ENCODE assay signal across 28 cellular contexts in the genomic region with DNA sequence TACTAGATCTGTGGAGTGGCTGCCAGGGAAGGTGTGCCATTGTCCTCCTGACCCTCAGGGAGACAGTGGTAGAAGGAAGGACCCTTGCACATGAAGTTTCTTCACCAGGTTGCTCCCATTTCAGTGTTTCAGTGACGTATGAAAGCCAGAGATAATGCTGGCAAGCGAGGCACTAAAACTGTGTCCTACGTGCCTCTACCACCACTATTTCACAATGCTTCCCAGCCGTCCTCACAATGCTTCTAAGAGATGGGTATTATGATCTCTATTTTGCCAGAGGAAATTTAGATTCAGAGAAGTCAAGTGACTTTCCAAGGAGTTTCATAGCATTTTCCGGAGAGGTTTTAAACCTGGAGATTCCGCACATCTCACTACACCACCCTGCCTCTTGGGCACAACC. TPM values are rescaled to one million over a fixed set of nuclear protein-coding genes. Genes with fewer than 3 reads are reported as not detected.
A peak's percentile ranks its signal among the peaks of the same experiment; 100 is the strongest.
DNase-seq lines count a peak whose midpoint lies in the region; ATAC-seq, FAIRE-seq and TF ChIP-seq lines count a peak whose summit lies in the region.
"Had no signal": no experiment of that assay in that cellular context is flagged by ENCODE, and none has a peak within 500 bp of the region (broad histone marks: within the 10 kb centered on the region; RNA-seq: fewer than 3 reads in every experiment).

No MANE protein-coding gene starts in this region.

- peak overlapping the region; percentile 67 for H2BK20ac ChIP-seq in IMR-90 (ENCODE audit: low read depth, low read length)

- peak overlapping the region; percentile 73 for H2BK5ac ChIP-seq in IMR-90 (ENCODE audit: low read depth, low read length, poor library complexity, severe bottlenecking)
- H2BK5ac ChIP-seq in trophoblast cell (ENCODE audit: low read depth, low read length, poor library complexity): no peak overlapping the region

- no TSS peak for BruUV-seq in IMR-90 (replicated peaks; lab: Mats Ljungman, UMichigan)
- BruUV-seq in endothelial cell of umbilical vein (replicated peaks; lab: Mats Ljungman, UMichigan): no TSS peak

- no peaks in the 10 kb centered on the region for H3K9me3 Mint-ChIP-seq in activated CD4-positive, alpha-beta memory T cell treated with anti-CD3 and anti-CD28 coated beads for 36 hours
- H3K9me3 Mint-ChIP-seq: CD8-positive, alpha-beta memory T cell had no signal

- H3K9me1 ChIP-seq in IMR-90 (ENCODE audit: insufficient read depth, low read length): peaks cover 14% of the 10 kb centered on the region
- H3K9me1 ChIP-seq in endothelial cell of umbilical vein (replicated peaks; ENCODE audit: control insufficient read depth, extremely low read depth, insufficient read depth, low read length): no peaks in the 10 kb centered on the region

- no peak overlapping the region for H2AK9ac ChIP-seq in IMR-90 (replicated peaks; ENCODE audit: low read depth, low read length, poor library complexity)

- WGBS in IMR-90 (ENCODE audit: extremely low coverage in 2 of 2, insufficient read length in 1 of 2), 2 experiments: no CpG with 5 or more reads among the region's 6 CpGs
- WGBS in trophoblast cell (ENCODE audit: extremely low coverage, insufficient coverage, insufficient read length): no CpG with 5 or more reads among the region's 6 CpGs

- intact Hi-C loops in IMR-90 (cut with micrococcal nuclease): no loop called here
- intact Hi-C loops in endothelial cell of umbilical vein (cut with micrococcal nuclease): no loop called here
- intact Hi-C loops in activated CD4-positive, alpha-beta memory T cell treated with anti-CD3 and anti-CD28 coated beads for 36 hours (cut with micrococcal nuclease): no loop called here

- ATAC-seq in IMR-90 (ENCODE audit: low read depth) (no peak), HG02852 (IDR thresholded peaks at IDR 0.05; ENCODE audit: unreplicated experiment) (no peak), GM18909 (IDR thresholded peaks at IDR 0.05; ENCODE audit: poor library complexity, unreplicated experiment) (no peak), GM21526 (IDR thresholded peaks at IDR 0.05; ENCODE audit: low FRiP score, unreplicated experiment) (no peak)
- ATAC-seq: Right ventricle myocardium inferior had no signal

- no peak overlapping the region for H2AFZ ChIP-seq in IMR-90 (replicated peaks; ENCODE audit: low read length, poor library complexity)
- no peak overlapping the region for H2AFZ ChIP-seq in endothelial cell of umbilical vein (ENCODE audit: low read depth, low read length)
- H2AFZ ChIP-seq in trophoblast cell (ENCODE audit: insufficient read depth, low read length, poor library complexity): no peak overlapping the region
- H2AFZ ChIP-seq: PC-9 had no signal

- H3K9ac ChIP-seq in IMR-90 (ENCODE audit: low read depth, low read length) (no peak overlapping the region), endothelial cell of umbilical vein (replicated peaks; ENCODE audit: extremely low read depth, insufficient read depth, low read length) (no peak overlapping the region), trophoblast cell (ENCODE audit: low read length) (no peak overlapping the region)

- dilution Hi-C loops in IMR-90 (cut with HindIII; ENCODE audit: low sequenced_read_pairs, unreplicated experiment): no loop called here
- dilution Hi-C loops in endothelial cell of umbilical vein (cut with MboI; ENCODE audit: extremely low pct_ligation_motif_present, low sequenced_read_pairs): no loop called here

- no peak overlapping the region for H3K18ac ChIP-seq in IMR-90 (ENCODE audit: low read depth, low read length)
- no peak overlapping the region for H3K18ac ChIP-seq in trophoblast cell (ENCODE audit: low read length)

- H3K4me3 ChIP-seq in IMR-90 (ENCODE audit: insufficient read depth, low read depth, low read length) (no peak overlapping the region), endothelial cell of umbilical vein (replicated peaks in 1 of 3; ENCODE audit: insufficient read depth in 1 of 3, low read depth in 1 of 3, low read length in 3 of 3) (no peak overlapping the region), trophoblast cell (ENCODE audit: low read depth, low read length) (no peak overlapping the region)
- H3K4me3 ChIP-seq: PC-9, SJCRH30 had no signal

- no peaks in the 10 kb centered on the region for H3K9me3 ChIP-seq in IMR-90 (ENCODE audit: control insufficient read depth, insufficient read depth, low read length)
- H3K9me3 ChIP-seq in endothelial cell of umbilical vein (replicated peaks; ENCODE audit: control insufficient read depth, insufficient read depth, low read length): no peaks in the 10 kb centered on the region
- H3K9me3 ChIP-seq in trophoblast cell (ENCODE audit: insufficient read depth, low read depth, low read length): no peaks in the 10 kb centered on the region
- H3K9me3 ChIP-seq: BE2C, SJCRH30 had no signal

- H3K56ac ChIP-seq in IMR-90 (ENCODE audit: extremely low read depth, insufficient read depth, low read length): no peak overlapping the region

- H3K4me2 ChIP-seq in IMR-90 (ENCODE audit: low read depth, low read length): no peak overlapping the region
- H3K4me2 ChIP-seq in endothelial cell of umbilical vein (ENCODE audit: insufficient read depth, low read length): no peak overlapping the region
- H3K4me2 ChIP-seq in trophoblast cell (ENCODE audit: low read length): no peak overlapping the region
- H3K4me2 ChIP-seq: PC-9 had no signal

- POLR2A ChIA-PET in IMR-90 (lab: Charles Lee; ENCODE audit: unreplicated experiment): no interaction called here
- POLR2A ChIA-PET in endothelial cell of umbilical vein (lab: Charles Lee): no interaction called here
- POLR2A ChIA-PET in activated CD4-positive, alpha-beta memory T cell treated with anti-CD3 and anti-CD28 coated beads for 36 hours (lab: Charles Lee): no interaction called here

- H3K14ac ChIP-seq in IMR-90 (replicated peaks; ENCODE audit: low read depth, low read length) (0 out of 2 replicates have a peak overlapping the region, but pooled peaks have one; percentile 22), trophoblast cell (ENCODE audit: low read length) (no peak overlapping the region)

- H2BK12ac ChIP-seq in trophoblast cell (ENCODE audit: low read length): no peak overlapping the region

- H3K27ac Mint-ChIP-seq in activated CD4-positive, alpha-beta memory T cell treated with anti-CD3 and anti-CD28 coated beads for 36 hours: no peak overlapping the region
- H3K27ac Mint-ChIP-seq: CD8-positive, alpha-beta memory T cell; H9 had no signal

- H3K79me1 ChIP-seq in IMR-90 (ENCODE audit: low read depth in 1 of 2, low read length in 2 of 2) (peaks cover 0 to 3% of the 10 kb centered on the region in 2 experiments; a peak in 2 of 4 replicates), trophoblast cell (ENCODE audit: low read length) (no peaks in the 10 kb centered on the region)

- in situ Hi-C loops in IMR-90 (cut with MboI; ENCODE audit: low sequenced_read_pairs): no loop called here

- H2AK5ac ChIP-seq in IMR-90 (ENCODE audit: low read depth, low read length): peak overlapping the region; percentile 92
- no peak overlapping the region for H2AK5ac ChIP-seq in trophoblast cell (ENCODE audit: low read length)

- no peak for FAIRE-seq in endothelial cell of umbilical vein (lab: Jason Lieb, UNC)
- FAIRE-seq: GM12891, GM19239 had no signal

- H3K79me2 ChIP-seq in endothelial cell of umbilical vein (ENCODE audit: control insufficient read depth, insufficient read depth, low read length) (no peaks in the 10 kb centered on the region), trophoblast cell (ENCODE audit: control insufficient read depth, insufficient read depth, low read length, poor library complexity) (no peaks in the 10 kb centered on the region)

- H3K4me1 Mint-ChIP-seq in activated CD4-positive, alpha-beta memory T cell treated with anti-CD3 and anti-CD28 coated beads for 36 hours (ENCODE audit: low read depth): no peaks in the 10 kb centered on the region
- H3K4me1 Mint-ChIP-seq: CD8-positive, alpha-beta memory T cell; H9 had no signal

- DNase-seq in IMR-90 (no peak), endothelial cell of umbilical vein (ENCODE audit: low read depth, low spot score) (no peak), trophoblast cell (peak; percentile 49 to 75)
- DNase-seq in activated CD4-positive, alpha-beta memory T cell treated with anti-CD3 and anti-CD28 coated beads for 36 hours: no peak
- DNase-seq: BE2C; Calu3; CD8-positive, alpha-beta memory T cell; DMS79 treated with DMSO at 0.1 percent for 48 hours; GF-D8; H9; NCI-H1048; NCI-H1417; NCI-H1694 treated with DMSO at 0.1 percent for 48 hours; NCI-H2081; NCI-H2227 treated with DMSO at 0.1 percent for 48 hours; NCI-H526 treated with DMSO at 0.1 percent for 48 hours; PC-9; SJCRH30 had no signal

- H3K27me3 ChIP-seq in IMR-90 (ENCODE audit: control insufficient read depth, insufficient read depth, low read length) (no peaks in the 10 kb centered on the region), endothelial cell of umbilical vein (ENCODE audit: control insufficient read depth in 2 of 2, insufficient read depth in 2 of 2, low read length in 2 of 2) (no peaks in the 10 kb centered on the region), trophoblast cell (ENCODE audit: insufficient read depth, low read length) (no peaks in the 10 kb centered on the region)
- H3K27me3 ChIP-seq: BE2C, SJCRH30 had no signal

- H4K8ac ChIP-seq in IMR-90 (ENCODE audit: low read depth in 2 of 2, low read length in 2 of 2): peak overlapping the region; percentile 56 to 91; a peak in 3 of 4 replicates
- H4K8ac ChIP-seq in trophoblast cell (ENCODE audit: low read depth, low read length): no peak overlapping the region

- peak overlapping the region; percentile 82 for H3K4ac ChIP-seq in IMR-90 (ENCODE audit: low read depth, low read length)
- H3K4ac ChIP-seq in trophoblast cell (ENCODE audit: low read depth, low read length): no peak overlapping the region

- no peak overlapping the region for H4K12ac ChIP-seq in trophoblast cell (ENCODE audit: low read depth, low read length)

- H4K91ac ChIP-seq in IMR-90 (ENCODE audit: insufficient read depth, low read depth, low read length) (peak overlapping the region; percentile 61), trophoblast cell (ENCODE audit: low read depth, low read length) (no peak overlapping the region)

- CTCF ChIA-PET in IMR-90 (lab: Yijun Ruan, JAX): no interaction called here
- CTCF ChIA-PET in endothelial cell of umbilical vein (lab: Charles Lee): no interaction called here
- CTCF ChIA-PET in activated CD4-positive, alpha-beta memory T cell treated with anti-CD3 and anti-CD28 coated beads for 36 hours (lab: Charles Lee): no interaction called here

- TF ChIP-seq RAD21 in IMR-90 (IDR thresholded peaks at IDR 0.05; ENCODE audit: low read length): no peak

- H3K36me3 ChIP-seq in IMR-90 (ENCODE audit: control insufficient read depth, insufficient read depth, low read length) (no peaks in the 10 kb centered on the region), endothelial cell of umbilical vein (ENCODE audit: control insufficient read depth in 2 of 2, extremely low read depth in 1 of 2, insufficient read depth in 2 of 2, low read length in 2 of 2) (no peaks in the 10 kb centered on the region), trophoblast cell (ENCODE audit: control insufficient read depth in 1 of 2, insufficient read depth in 2 of 2, low read length in 2 of 2) (no peaks in the 10 kb centered on the region)
- H3K36me3 ChIP-seq: BE2C, SJCRH30 had no signal

- H4K20me1 ChIP-seq in IMR-90 (ENCODE audit: insufficient read depth, low read length) (no peaks in the 10 kb centered on the region), endothelial cell of umbilical vein (replicated peaks; ENCODE audit: control insufficient read depth, extremely low read depth, insufficient read depth, low read length) (no peaks in the 10 kb centered on the region)

- TF ChIP-seq POLR2A in IMR-90 (IDR thresholded peaks at IDR 0.05; ENCODE audit: low read depth, low read length): no peak
- TF ChIP-seq POLR2A in endothelial cell of umbilical vein (IDR thresholded peaks at IDR 0.05; ENCODE audit: low read depth, low read length): no peak

- peak overlapping the region; percentile 97 for H4K5ac ChIP-seq in IMR-90 (ENCODE audit: low read depth, low read length)

- peak overlapping the region; percentile 35 for H2BK15ac ChIP-seq in IMR-90 (ENCODE audit: low read depth, low read length)

- H3K23ac ChIP-seq in IMR-90 (ENCODE audit: low read depth, low read length): no peak overlapping the region
- no peak overlapping the region for H3K23ac ChIP-seq in trophoblast cell (ENCODE audit: low read length)

- peaks cover 14% of the 10 kb centered on the region for H3K4me1 ChIP-seq in IMR-90 (ENCODE audit: control insufficient read depth, insufficient read depth, low read length)
- H3K4me1 ChIP-seq in endothelial cell of umbilical vein (ENCODE audit: control insufficient read depth, extremely low read depth, insufficient read depth, low read length): peaks cover 63% of the 10 kb centered on the region
- H3K4me1 ChIP-seq in trophoblast cell (ENCODE audit: control insufficient read depth in 1 of 2, insufficient read depth in 2 of 2, low read length in 2 of 2): peaks cover 0 to 3% of the 10 kb centered on the region in 2 experiments
- H3K4me1 ChIP-seq: SJCRH30 had no signal

- TF ChIP-seq CTCF in IMR-90 (conservative IDR thresholded peaks at IDR 0.05; ENCODE audit: low read depth, low read length): no peak
- no peak for TF ChIP-seq CTCF in endothelial cell of umbilical vein (IDR thresholded peaks at IDR 0.05; ENCODE audit: extremely low read depth in 1 of 2, insufficient read depth in 1 of 2, low read depth in 1 of 2, low read length in 2 of 2)

- H3K4me3 Mint-ChIP-seq in activated CD4-positive, alpha-beta memory T cell treated with anti-CD3 and anti-CD28 coated beads for 36 hours: no peak overlapping the region
- H3K4me3 Mint-ChIP-seq: CD14-positive monocyte; CD8-positive, alpha-beta memory T cell; H9 had no signal

- H2BK120ac ChIP-seq in IMR-90 (ENCODE audit: low read depth, low read length) (peak overlapping the region; percentile 85), trophoblast cell (ENCODE audit: insufficient read depth, low read length, poor library complexity) (no peak overlapping the region)

- no peaks in the 10 kb centered on the region for H3K27me3 Mint-ChIP-seq in activated CD4-positive, alpha-beta memory T cell treated with anti-CD3 and anti-CD28 coated beads for 36 hours
- H3K27me3 Mint-ChIP-seq: CD8-positive, alpha-beta memory T cell had no signal

- no peaks in the 10 kb centered on the region for H3K36me3 Mint-ChIP-seq in activated CD4-positive, alpha-beta memory T cell treated with anti-CD3 and anti-CD28 coated beads for 36 hours
- H3K36me3 Mint-ChIP-seq: CD14-positive monocyte; CD8-positive, alpha-beta memory T cell had no signal

- no peak overlapping the region for H3K27ac ChIP-seq in IMR-90 (ENCODE audit: insufficient read depth, low read length)
- peak overlapping the region; percentile 65 for H3K27ac ChIP-seq in endothelial cell of umbilical vein (ENCODE audit: insufficient read depth, low read depth, low read length)
- H3K27ac ChIP-seq in trophoblast cell (ENCODE audit: low read depth, low read length): no peak overlapping the region
- H3K27ac ChIP-seq: PC-9, SJCRH30 had no signal

RNA-seq across cellular contexts. Expression of gene RNF7, which starts 28.0 kb away (rescaled TPM):
- total RNA-seq in IMR-90 (2012; rRNA removed) (111 and 149 TPM in 2 replicates), endothelial cell of umbilical vein (121 and 136 TPM in 2 replicates)
- polyA plus RNA-seq in IMR-90 (2012; rRNA removed) (70.5 and 98.7 TPM in 2 replicates), endothelial cell of umbilical vein (89.5 and 120 TPM in 2 replicates)
- polyA plus RNA-seq in IMR-90 (2012; cell fraction: cytosol; rRNA removed): 119 and 155 TPM in 2 replicates
- polyA plus RNA-seq in IMR-90 (2012; cell fraction: nucleus; rRNA removed; ENCODE audit: low replicate concordance): 33.0 and 66.1 TPM in 2 replicates
- 143 and 148 TPM in 2 replicates for polyA plus RNA-seq in endothelial cell of umbilical vein (2011; cell fraction: cytosol; rRNA removed)
- polyA plus RNA-seq in endothelial cell of umbilical vein (2011; cell fraction: nucleus; rRNA removed): 34.5 and 41.4 TPM in 2 replicates
- polyA plus RNA-seq in endothelial cell of umbilical vein (2012): 90.3 and 101 TPM in 2 replicates
- polyA minus RNA-seq in endothelial cell of umbilical vein: 23.6 and 29.2 TPM in 2 replicates
- polyA minus RNA-seq in endothelial cell of umbilical vein (2011; cell fraction: cytosol; rRNA and poly(A)+ RNA removed): 18.6 TPM
- polyA minus RNA-seq in endothelial cell of umbilical vein (2011; cell fraction: nucleus; rRNA and poly(A)+ RNA removed): 13.6 and 13.8 TPM in 2 replicates
- polyA plus RNA-seq in trophoblast cell (2013): 118 and 122 TPM in 2 replicates
- 10 to 100 TPM; 54.0 to 58.9 TPM for total RNA-seq in activated CD4-positive, alpha-beta memory T cell treated with anti-CD3 and anti-CD28 coated beads for 36 hours

RNA-seq across cellular contexts. Expression of gene GRK7, which starts 53.1 kb away (rescaled TPM):
- not detected in 2 replicates for total RNA-seq in IMR-90 (2012; rRNA removed)
- not detected in 2 replicates for polyA plus RNA-seq in IMR-90 (2012; rRNA removed)
- polyA plus RNA-seq in IMR-90 (2012; cell fraction: cytosol; rRNA removed): not detected in 2 replicates
- 0.01 TPM in 1 of 2 replicates, not detected in the other for polyA plus RNA-seq in IMR-90 (2012; cell fraction: nucleus; rRNA removed; ENCODE audit: low replicate concordance)
- total RNA-seq in endothelial cell of umbilical vein: not detected in 2 replicates
- not detected in 2 replicates for polyA plus RNA-seq in endothelial cell of umbilical vein
- not detected in 2 replicates for polyA plus RNA-seq in endothelial cell of umbilical vein (2011; cell fraction: cytosol; rRNA removed)
- not detected in 2 replicates for polyA plus RNA-seq in endothelial cell of umbilical vein (2011; cell fraction: nucleus; rRNA removed)
- not detected in 2 replicates for polyA plus RNA-seq in endothelial cell of umbilical vein (2012)
- not detected in 2 replicates for polyA minus RNA-seq in endothelial cell of umbilical vein
- not detected for polyA minus RNA-seq in endothelial cell of umbilical vein (2011; cell fraction: cytosol; rRNA and poly(A)+ RNA removed)
- polyA minus RNA-seq in endothelial cell of umbilical vein (2011; cell fraction: nucleus; rRNA and poly(A)+ RNA removed): not detected in 2 replicates
- polyA plus RNA-seq in trophoblast cell (2013): 0.03 and 0.06 TPM in 2 replicates
- total RNA-seq in activated CD4-positive, alpha-beta memory T cell treated with anti-CD3 and anti-CD28 coated beads for 36 hours: not detected
- total RNA-seq: A673; Calu3; CD8-positive, alpha-beta memory T cell; H9; NCI-H460; PC-9; Right ventricle myocardium inferior; RPMI7951 had no signal
- polyA plus RNA-seq: CD8-positive, alpha-beta memory T cell had no signal

Comparison
In these comparisons a context has a peak if more than half of its experiments do, and no peak if none do; other contexts are left out.
1. DNase-seq: peak in trophoblast cell (2 of 2); none in IMR-90 (single experiment), endothelial cell of umbilical vein (single experiment) and activated CD4-positive, alpha-beta memory T cell treated with anti-CD3 and anti-CD28 coated beads for 36 hours (single experiment).